ENCODE assay signal across 8 cellular contexts in genomic region chr1:46303038-46303871, GRCh38. TPM values are rescaled to one million over a fixed set of nuclear protein-coding genes. Genes with fewer than 3 reads are reported as not detected.
A peak's percentile ranks its signal among the peaks of the same experiment; 100 is the strongest.
DNase-seq lines count a peak whose midpoint lies in the region; ATAC-seq, FAIRE-seq and TF ChIP-seq lines count a peak whose summit lies in the region.

A gene with protein sequence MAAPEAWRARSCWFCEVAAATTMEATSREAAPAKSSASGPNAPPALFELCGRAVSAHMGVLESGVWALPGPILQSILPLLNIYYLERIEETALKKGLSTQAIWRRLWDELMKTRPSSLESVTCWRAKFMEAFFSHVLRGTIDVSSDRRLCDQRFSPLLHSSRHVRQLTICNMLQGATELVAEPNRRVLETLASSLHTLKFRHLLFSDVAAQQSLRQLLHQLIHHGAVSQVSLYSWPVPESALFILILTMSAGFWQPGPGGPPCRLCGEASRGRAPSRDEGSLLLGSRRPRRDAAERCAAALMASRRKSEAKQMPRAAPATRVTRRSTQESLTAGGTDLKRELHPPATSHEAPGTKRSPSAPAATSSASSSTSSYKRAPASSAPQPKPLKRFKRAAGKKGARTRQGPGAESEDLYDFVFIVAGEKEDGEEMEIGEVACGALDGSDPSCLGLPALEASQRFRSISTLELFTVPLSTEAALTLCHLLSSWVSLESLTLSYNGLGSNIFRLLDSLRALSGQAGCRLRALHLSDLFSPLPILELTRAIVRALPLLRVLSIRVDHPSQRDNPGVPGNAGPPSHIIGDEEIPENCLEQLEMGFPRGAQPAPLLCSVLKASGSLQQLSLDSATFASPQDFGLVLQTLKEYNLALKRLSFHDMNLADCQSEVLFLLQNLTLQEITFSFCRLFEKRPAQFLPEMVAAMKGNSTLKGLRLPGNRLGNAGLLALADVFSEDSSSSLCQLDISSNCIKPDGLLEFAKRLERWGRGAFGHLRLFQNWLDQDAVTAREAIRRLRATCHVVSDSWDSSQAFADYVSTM (minus strand): TSS chr1:46303616. CDS start chr1:46303322, 294 bp downstream.
UQCRH (plus strand) TSS chr1:46303698; CDS start chr1:46303767, 69 bp downstream.

- H3K27ac ChIP-seq in H1 (ENCODE audit: low read depth, low read length) = peak within 1 kb of the TSS; percentile 92

- TF ChIP-seq EP300 in H1 (IDR thresholded peaks at IDR 0.05; ENCODE audit: borderline replicate concordance in 1 of 2, low read depth in 2 of 2, low read length in 2 of 2) = peak in 1 of 2 experiments; percentile 99; a peak in 2 of 3 replicates

- no peaks in the 10 kb centered on the region for H3K79me1 ChIP-seq in H1 (ENCODE audit: low read depth, low read length)

- H3K4me3 Mint-ChIP-seq in Caco-2 (ENCODE audit: unreplicated experiment) (peak within 1 kb of the TSS; percentile 98), memory B cell (peak within 1 kb of the TSS; percentile 91)

- WGBS in H1 (ENCODE audit: extremely low coverage in 1 of 2, insufficient coverage in 1 of 2, insufficient read length in 1 of 2, insufficient replicate concordance in 2 of 2, low coverage in 1 of 2, low lambda C conversion rate in 2 of 2, missing lambda C conversion rate in 1 of 2), 2 experiments = 0% methylated on average over 54 of the region's 61 CpGs; no CpG with 5 or more reads in 1 of the 2 experiments

- BruUV-seq in Caco-2 (replicated peaks; lab: Mats Ljungman, UMichigan) = no TSS peak

- peak; percentile 62 to 94 for TF ChIP-seq POLR2A in H1 (IDR thresholded peaks at IDR 0.05; ENCODE audit: control extremely low read depth in 1 of 2, low read depth in 2 of 2, low read length in 2 of 2)

- H2BK20ac ChIP-seq in H1 (ENCODE audit: low read length) = no peak within 1 kb of the TSS

- DNase-seq in Caco-2 (peak; percentile 93 to 94), HTR-8/SVneo (ENCODE audit: insufficient read length, low spot score) (peak; percentile 93), NOMO-1 treated with dmso at 0.1 percent for 144 hours (lab: John Stamatoyannopoulos, UW; ENCODE audit: unreplicated experiment) (peak; percentile 91), H1 (ENCODE audit: low read depth in 1 of 2, low spot score in 2 of 2) (peak; percentile 93 to 97), memory B cell (ENCODE audit: low spot score in 2 of 2) (peak; percentile 93 to 97)
- peak; percentile 84 to 88 (median 86) for DNase-seq in activated CD8-positive, alpha-beta memory T cell treated with anti-CD3 and anti-CD28 coated beads for 48 hours (ENCODE audit: low read depth in 2 of 3, low spot score in 2 of 3)
- DNase-seq in stimulated activated CD8-positive, alpha-beta memory T cell treated with anti-CD3 and anti-CD28 coated beads, Interleukin-12 subunit alpha, Interleukin-12 subunit beta, amount 100 ng/mL, for 24 hours (ENCODE audit: extremely low read depth) = peak; percentile 77

- peaks cover 40 to 83% of the 10 kb centered on the region in 2 experiments for H3K79me2 ChIP-seq in H1 (ENCODE audit: control insufficient read depth in 1 of 2, insufficient read depth in 2 of 2, low read length in 2 of 2)

- H3K56ac ChIP-seq in H1 (replicated peaks; ENCODE audit: insufficient read length, low read depth, low read length) = peak within 1 kb of the TSS; percentile 57

- peaks cover 8% of the 10 kb centered on the region; the same call in 1 of the 2 replicates for H3K23me2 ChIP-seq in H1 (ENCODE audit: low read depth, low read length)

- no peak within 1 kb of the TSS for H2BK15ac ChIP-seq in H1 (ENCODE audit: low read length)

- TF ChIP-seq CTCF in Caco-2 (IDR thresholded peaks at IDR 0.05; ENCODE audit: insufficient read depth in 1 of 2, low read depth in 1 of 2, low read length in 1 of 2, severe bottlenecking in 1 of 2, unreplicated experiment in 1 of 2) (no peak), H1 (IDR thresholded peaks at IDR 0.05; ENCODE audit: control extremely low read depth in 1 of 3, insufficient read depth in 1 of 3, low read depth in 1 of 3, low read length in 3 of 3) (peak in 2 of 3 experiments; percentile 3 to 9; a peak in 2 of 4 replicates)

- H4K91ac ChIP-seq in H1 (replicated peaks; ENCODE audit: insufficient read length, low read length) = peak within 1 kb of the TSS; percentile 72

- H3K4me1 ChIP-seq in Caco-2 (peaks cover 13% of the 10 kb centered on the region), H1 (replicated peaks in 1 of 4; ENCODE audit: control insufficient read depth in 3 of 4, insufficient read depth in 4 of 4, low read length in 3 of 4) (peaks cover 5 to 17% (median 14%) of the 10 kb centered on the region in 4 experiments)

- H2AK5ac ChIP-seq in H1 (ENCODE audit: low read depth, low read length) = 0 out of 2 replicates have a peak within 1 kb of the TSS, but pooled peaks have one; percentile 41

- 0 out of 2 replicates have a peak within 1 kb of the TSS, but pooled peaks have one; percentile 64 for H2AFZ ChIP-seq in H1 (ENCODE audit: low read length)

- FAIRE-seq in HTR-8/SVneo (lab: Jason Lieb, UNC) = peak; percentile 46
- peak; percentile 42 for FAIRE-seq in H1 (lab: Jason Lieb, UNC)

- peak within 1 kb of the TSS; percentile 73 for H3K4ac ChIP-seq in H1 (replicated peaks; ENCODE audit: insufficient read length, low read depth, low read length)

- H3K27ac Mint-ChIP-seq in Caco-2 (ENCODE audit: unreplicated experiment) = peak within 1 kb of the TSS; percentile 97
- peak within 1 kb of the TSS; percentile 96 for H3K27ac Mint-ChIP-seq in memory B cell

- ATAC-seq in GM21367 (IDR thresholded peaks at IDR 0.05; ENCODE audit: unreplicated experiment) (peak; percentile 65), memory B cell (ENCODE audit: low read depth) (peak; percentile 85)

- peak within 1 kb of the TSS; percentile 71 for H2BK5ac ChIP-seq in H1 (ENCODE audit: low read depth, low read length)

- H4K8ac ChIP-seq in H1 (ENCODE audit: extremely low read depth, insufficient read depth, low read length) = peak within 1 kb of the TSS; percentile 96

- no peaks in the 10 kb centered on the region for H3K27me3 ChIP-seq in Caco-2 (replicated peaks; ENCODE audit: control insufficient read depth, insufficient read depth, low read length)
- no peaks in the 10 kb centered on the region for H3K27me3 ChIP-seq in H1 (replicated peaks in 1 of 4; ENCODE audit: control insufficient read depth in 3 of 4, extremely low read depth in 1 of 4, insufficient read depth in 3 of 4, low read length in 3 of 4)

- H3K4me1 Mint-ChIP-seq in Caco-2 (ENCODE audit: low read depth, unreplicated experiment) (peaks cover 14% of the 10 kb centered on the region), memory B cell (peaks cover 36% of the 10 kb centered on the region)

- H3K14ac ChIP-seq in H1 (ENCODE audit: insufficient read length) = no peak within 1 kb of the TSS

- CTCF ChIA-PET in Caco-2 (lab: Charles Lee) = interaction anchor here (0.9 to 1.0 kb wide), 2 partner anchors 18 to 56 kb away, joined by 3 read pairs; partner anchors contain the start of gene RAD54L
- CTCF ChIA-PET in H1 (lab: Charles Lee; ENCODE audit: partially characterized antibody) = interaction anchor here (0.6 to 2.3 kb wide), 12 partner anchors 13 to 858 kb away, joined by 3 to 21 read pairs (median 4); partner anchors contain the start of gene NSUN4

- intact Hi-C loops in Caco-2 (cut with micrococcal nuclease; ENCODE audit: unreplicated experiment) = loop anchor here (2.0 kb wide), 2 partner anchors 38 to 46 kb away; partner anchors contain the start of gene NSUN4

- H3K27me3 Mint-ChIP-seq in Caco-2 (ENCODE audit: insufficient read depth, unreplicated experiment) (no peaks in the 10 kb centered on the region), memory B cell (no peaks in the 10 kb centered on the region)

- H2BK12ac ChIP-seq in H1 (ENCODE audit: low read depth, low read length) = peak within 1 kb of the TSS; percentile 62; the same call in 1 of the 2 replicates

- POLR2A ChIA-PET in Caco-2 (lab: Charles Lee) = interaction anchor here (0.5 to 1.6 kb wide), 4 partner anchors 18 to 56 kb away, joined by 3 to 10 read pairs (median 4); partner anchors contain the start of genes NSUN4 and RAD54L
- POLR2A ChIA-PET in H1 (lab: Charles Lee; ENCODE audit: partially characterized antibody) = interaction anchor here (0.6 to 33.1 kb wide), 25 partner anchors 8 to 110 kb away, joined by 3 to 689 read pairs (median 6); partner anchors contain the start of genes NSUN4 and RAD54L

- H2BK120ac ChIP-seq in H1 (replicated peaks; ENCODE audit: low read depth, low read length) = no peak within 1 kb of the TSS

- H3K18ac ChIP-seq in H1 (ENCODE audit: extremely low read depth, low read length) = peak within 1 kb of the TSS; percentile 63; the same call in 1 of the 2 replicates

- H4K20me1 ChIP-seq in H1 (replicated peaks in 1 of 2; ENCODE audit: control insufficient read depth in 1 of 2, insufficient read depth in 2 of 2, low read length in 2 of 2) = peaks cover 8 to 9% of the 10 kb centered on the region in 2 experiments

- H3K36me3 Mint-ChIP-seq in Caco-2 (ENCODE audit: insufficient read depth, unreplicated experiment) (peaks cover 49% of the 10 kb centered on the region), memory B cell (peaks cover 5% of the 10 kb centered on the region)

- no peaks in the 10 kb centered on the region for H3K9me3 ChIP-seq in Caco-2
- H3K9me3 ChIP-seq in H1 (ENCODE audit: insufficient read depth in 2 of 2, low read depth in 1 of 2, low read length in 1 of 2) = no peaks in the 10 kb centered on the region

- no peaks in the 10 kb centered on the region for H3K9me3 Mint-ChIP-seq in Caco-2 (ENCODE audit: unreplicated experiment)
- H3K9me3 Mint-ChIP-seq in memory B cell = no peaks in the 10 kb centered on the region

- no peak for TF ChIP-seq RAD21 in H1 (IDR thresholded peaks at IDR 0.05 in 1 of 2, conservative IDR thresholded peaks at IDR 0.05 in 1 of 2; ENCODE audit: low read depth in 2 of 2, low read length in 2 of 2)

- H3K4me2 ChIP-seq in H1 (ENCODE audit: insufficient read depth in 1 of 2, low read depth in 2 of 2, low read length in 2 of 2) = peak within 1 kb of the TSS; percentile 80 to 91

- H3K9ac ChIP-seq in H1 (replicated peaks in 1 of 4; ENCODE audit: extremely low read depth in 1 of 4, low read depth in 3 of 4, low read length in 3 of 4) = peak within 1 kb of the TSS; percentile 84 to 87 (median 84)

- H3K23ac ChIP-seq in H1 (ENCODE audit: insufficient read length) = no peak within 1 kb of the TSS

- peak within 1 kb of the TSS; percentile 76 for H4K5ac ChIP-seq in H1 (ENCODE audit: insufficient read length, low read depth, low read length)

- no peaks in the 10 kb centered on the region for H3K36me3 ChIP-seq in Caco-2 (ENCODE audit: control insufficient read depth, insufficient read depth, low read length)
- H3K36me3 ChIP-seq in H1 (ENCODE audit: control insufficient read depth in 2 of 4, insufficient read depth in 4 of 4, low read length in 3 of 4) = peaks cover 0 to 8% (median 0%) of the 10 kb centered on the region in 4 experiments; a peak in 2 of 8 replicates

- peak within 1 kb of the TSS; percentile 52 for H3K4me3 ChIP-seq in Caco-2 (ENCODE audit: low read depth, low read length)
- H3K4me3 ChIP-seq in H1 (ENCODE audit: extremely low read depth in 1 of 4, insufficient read depth in 2 of 4, low read depth in 3 of 4, low read length in 4 of 4) = peak within 1 kb of the TSS; percentile 84 to 97 (median 90)

RNA-seq across cellular contexts. Expression of the first gene that starts in this region (rescaled TPM):
- total RNA-seq in Caco-2 (2022) = 41.7 and 43.5 TPM in 2 replicates
- total RNA-seq in H1 (2021; fragmentation: NEBNext Ultra II Directional; extraction: Animal tissue kit (Norgen Biotek cat#: 25700)) = 36.8 and 37.2 TPM in 2 replicates
- polyA plus RNA-seq in H1 (2011; rRNA removed) = 51.2 and 57.3 TPM in 2 replicates
- 36.0 TPM for polyA plus RNA-seq in H1 (2011; cell fraction: cytosol; rRNA removed)
- 42.9 TPM for polyA plus RNA-seq in H1 (2011; cell fraction: nucleus; rRNA removed)
- 23.4 to 34.0 TPM (median 31.5 TPM) in 4 replicates for polyA plus RNA-seq in H1 (2012, experiment 1 of 2)
- 46.0 TPM for polyA plus RNA-seq in H1 (2012, experiment 2 of 2)
- polyA plus RNA-seq in H1 (2013, experiment 1 of 2) = 18.3 TPM
- 17.6 TPM for polyA plus RNA-seq in H1 (2013, experiment 2 of 2)
- polyA minus RNA-seq in H1 (2011; rRNA and poly(A)+ RNA removed) = 45.2 and 46.3 TPM in 2 replicates
- polyA minus RNA-seq in H1 (2011; cell fraction: cytosol; rRNA and poly(A)+ RNA removed) = 26.7 TPM
- polyA minus RNA-seq in H1 (2011; cell fraction: nucleus; rRNA and poly(A)+ RNA removed) = 25.9 TPM

RNA-seq across cellular contexts. Expression of gene UQCRH, which starts in this region (rescaled TPM):
- total RNA-seq in Caco-2 (2022) = 277 and 320 TPM in 2 replicates
- 621 and 626 TPM in 2 replicates for total RNA-seq in H1 (2021; fragmentation: NEBNext Ultra II Directional; extraction: Animal tissue kit (Norgen Biotek cat#: 25700))
- polyA plus RNA-seq in H1 (2011; rRNA removed) = 565 and 1,112 TPM in 2 replicates
- 1,400 TPM for polyA plus RNA-seq in H1 (2011; cell fraction: cytosol; rRNA removed)
- 92.1 TPM for polyA plus RNA-seq in H1 (2011; cell fraction: nucleus; rRNA removed)
- polyA plus RNA-seq in H1 (2012, experiment 1 of 2) = 810 to 1,275 TPM (median 1,000 TPM) in 4 replicates
- polyA plus RNA-seq in H1 (2012, experiment 2 of 2) = 709 TPM
- 826 TPM for polyA plus RNA-seq in H1 (2013, experiment 1 of 2)
- 891 TPM for polyA plus RNA-seq in H1 (2013, experiment 2 of 2)
- polyA minus RNA-seq in H1 (2011; rRNA and poly(A)+ RNA removed) = 77.4 and 81.2 TPM in 2 replicates
- polyA minus RNA-seq in H1 (2011; cell fraction: cytosol; rRNA and poly(A)+ RNA removed) = 128 TPM
- polyA minus RNA-seq in H1 (2011; cell fraction: nucleus; rRNA and poly(A)+ RNA removed) = 98.4 TPM

Comparison
In these comparisons a context has a peak if more than half of its experiments do, and no peak if none do; other contexts are left out.
1. Peak in every context shown above with its lines: DNase-seq, ATAC-seq, H3K4me3 ChIP-seq and H3K27ac ChIP-seq.
2. CTCF ChIP-seq: peak in H1 (2 of 3); none in Caco-2 (0 of 2).